8 cellular contexts compared by ENCODE assay signal in the genomic region with DNA sequence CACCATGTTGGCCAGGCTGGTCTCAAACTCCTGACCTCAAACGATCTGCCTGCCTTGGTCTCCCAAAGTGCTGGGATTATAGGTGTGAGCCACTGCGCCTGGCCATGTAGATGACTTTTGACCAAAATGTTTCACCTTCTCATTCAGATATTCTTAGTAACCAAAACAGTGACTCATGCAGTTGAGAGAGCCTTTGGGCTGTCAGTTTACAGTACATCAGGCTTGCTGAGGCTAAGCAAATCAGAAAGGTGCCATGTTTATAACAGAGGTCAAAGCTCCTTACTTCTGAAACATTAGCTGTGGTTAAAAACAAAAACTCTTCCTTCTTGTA. TPM values are rescaled to one million over a fixed set of nuclear protein-coding genes. Genes with fewer than 3 reads are reported as not detected.
DNase-seq lines count a peak whose midpoint lies in the region; ATAC-seq, FAIRE-seq and TF ChIP-seq lines count a peak whose summit lies in the region.

No MANE protein-coding gene starts in this region.

- H3K36me3 Mint-ChIP-seq in CD14-positive monocyte, result peaks cover 47 to 66% of the 10 kb centered on the region in 2 donors
- peaks cover 20 to 62% of the 10 kb centered on the region in 2 donors for H3K36me3 Mint-ChIP-seq in activated naive CD4-positive, alpha-beta T cell treated with anti-CD3 and anti-CD28 coated beads, Interleukin-2, amount 50 U/mL, for 72 hours
- H3K36me3 Mint-ChIP-seq in natural killer cell treated with Interleukin-12 subunit alpha and Interleukin-12 subunit beta and Interleukin-15 and Interleukin-18, amount 100 ng/mL, for 72 hours, result peaks cover 18% of the 10 kb centered on the region
- H3K36me3 Mint-ChIP-seq in stimulated activated memory B cell treated with anti-CD40 and anti-IgM and Interleukin-4, amounts not matched to agents 10 μg/mL and 1 μg/mL and 100 μg/mL, for 72 hours, result peaks cover 46% of the 10 kb centered on the region

- ATAC-seq in HG03442 (IDR thresholded peaks at IDR 0.05; ENCODE audit: unreplicated experiment), result peak; percentile 77
- peak; percentile 63 to 72 for ATAC-seq in activated naive CD4-positive, alpha-beta T cell treated with anti-CD3 and anti-CD28 coated beads, Interleukin-2, amount 50 U/mL, for 72 hours
- ATAC-seq in natural killer cell treated with Interleukin-12 subunit alpha and Interleukin-12 subunit beta and Interleukin-15 and Interleukin-18, amount 100 ng/mL, for 72 hours, result peak; percentile 86 to 87
- no peak for ATAC-seq in stimulated activated memory B cell treated with anti-CD40 and anti-IgM and Interleukin-4, amounts not matched to agents 10 μg/mL and 1 μg/mL and 100 μg/mL, for 72 hours

- peaks cover 69% of the 10 kb centered on the region for H3K4me1 Mint-ChIP-seq in CD14-positive monocyte
- H3K4me1 Mint-ChIP-seq in natural killer cell treated with Interleukin-12 subunit alpha and Interleukin-12 subunit beta and Interleukin-15 and Interleukin-18, amount 100 ng/mL, for 72 hours (ENCODE audit: low read depth in 2 of 2), result peaks cover 61 to 84% of the 10 kb centered on the region in 2 donors
- H3K4me1 Mint-ChIP-seq in stimulated activated memory B cell treated with anti-CD40 and anti-IgM and Interleukin-4, amounts not matched to agents 10 μg/mL and 1 μg/mL and 100 μg/mL, for 72 hours, result peaks cover 24% of the 10 kb centered on the region

- no peak for TF ChIP-seq CTCF in CD14-positive monocyte (IDR thresholded peaks at IDR 0.05)

- H3K4me3 Mint-ChIP-seq in CD14-positive monocyte, result no peak overlapping the region
- H3K4me3 Mint-ChIP-seq in natural killer cell treated with Interleukin-12 subunit alpha and Interleukin-12 subunit beta and Interleukin-15 and Interleukin-18, amount 100 ng/mL, for 72 hours, result peak overlapping the region; percentile 59
- H3K4me3 Mint-ChIP-seq in stimulated activated memory B cell treated with anti-CD40 and anti-IgM and Interleukin-4, amounts not matched to agents 10 μg/mL and 1 μg/mL and 100 μg/mL, for 72 hours, result no peak overlapping the region

- H3K27me3 Mint-ChIP-seq in CD14-positive monocyte (ENCODE audit: low read depth in 3 of 3), result peaks cover 0 to 2% (median 0%) of the 10 kb centered on the region in 3 donors
- H3K27me3 Mint-ChIP-seq in natural killer cell treated with Interleukin-12 subunit alpha and Interleukin-12 subunit beta and Interleukin-15 and Interleukin-18, amount 100 ng/mL, for 72 hours, result no peaks in the 10 kb centered on the region
- H3K27me3 Mint-ChIP-seq in stimulated activated memory B cell treated with anti-CD40 and anti-IgM and Interleukin-4, amounts not matched to agents 10 μg/mL and 1 μg/mL and 100 μg/mL, for 72 hours, result no peaks in the 10 kb centered on the region

- H3K27ac Mint-ChIP-seq in CD14-positive monocyte, result peak overlapping the region; percentile 69 to 87 (median 84)
- peak overlapping the region; percentile 79 to 80 for H3K27ac Mint-ChIP-seq in activated naive CD4-positive, alpha-beta T cell treated with anti-CD3 and anti-CD28 coated beads, Interleukin-2, amount 50 U/mL, for 72 hours
- H3K27ac Mint-ChIP-seq in natural killer cell treated with Interleukin-12 subunit alpha and Interleukin-12 subunit beta and Interleukin-15 and Interleukin-18, amount 100 ng/mL, for 72 hours, result peak overlapping the region; percentile 78 to 90
- H3K27ac Mint-ChIP-seq in stimulated activated memory B cell treated with anti-CD40 and anti-IgM and Interleukin-4, amounts not matched to agents 10 μg/mL and 1 μg/mL and 100 μg/mL, for 72 hours, result no peak overlapping the region

- no peaks in the 10 kb centered on the region for H3K9me3 Mint-ChIP-seq in CD14-positive monocyte
- no peaks in the 10 kb centered on the region for H3K9me3 Mint-ChIP-seq in activated naive CD4-positive, alpha-beta T cell treated with anti-CD3 and anti-CD28 coated beads, Interleukin-2, amount 50 U/mL, for 72 hours
- no peaks in the 10 kb centered on the region for H3K9me3 Mint-ChIP-seq in natural killer cell treated with Interleukin-12 subunit alpha and Interleukin-12 subunit beta and Interleukin-15 and Interleukin-18, amount 100 ng/mL, for 72 hours
- no peaks in the 10 kb centered on the region for H3K9me3 Mint-ChIP-seq in stimulated activated memory B cell treated with anti-CD40 and anti-IgM and Interleukin-4, amounts not matched to agents 10 μg/mL and 1 μg/mL and 100 μg/mL, for 72 hours

- FAIRE-seq in GM19239 (lab: Jason Lieb, UNC), result peak; percentile 82

- intact Hi-C loops in CD14-positive monocyte (cut with micrococcal nuclease), result no loop called here

- no peak for DNase-seq in CD14-positive monocyte (ENCODE audit: low spot score)
- DNase-seq in GM19239 (ENCODE audit: insufficient read length, low spot score), result peak; percentile 16
- DNase-seq in activated naive CD4-positive, alpha-beta T cell treated with anti-CD3 and anti-CD28 coated beads, Interleukin-2, amount 50 U/mL, for 72 hours (ENCODE audit: low spot score in 2 of 2), result peak; percentile 25 to 62
- DNase-seq in natural killer cell treated with Interleukin-12 subunit alpha and Interleukin-12 subunit beta and Interleukin-15 and Interleukin-18, amount 100 ng/mL, for 72 hours (ENCODE audit: low spot score), result peak; percentile 71
- no peak for DNase-seq in NCI-H146 (lab: John Stamatoyannopoulos, UW)
- DNase-seq in NCI-H146 treated with DMSO at 0.1 percent for 48 hours (lab: John Stamatoyannopoulos, UW; ENCODE audit: unreplicated experiment), result no peak

RNA-seq across cellular contexts. Expression of a gene that starts 21.0 kb away (rescaled TPM):
- 100 to 1,000 TPM in 1 of 2 donors, 10 to 100 TPM in 1; 94.7 to 106 TPM for polyA plus RNA-seq in CD14-positive monocyte
- 10 to 100 TPM; 31.5 to 39.5 TPM for total RNA-seq in activated naive CD4-positive, alpha-beta T cell treated with anti-CD3 and anti-CD28 coated beads, Interleukin-2, amount 50 U/mL, for 72 hours
- 10 to 100 TPM; 36.3 to 53.5 TPM for total RNA-seq in natural killer cell treated with Interleukin-12 subunit alpha and Interleukin-12 subunit beta and Interleukin-15 and Interleukin-18, amount 100 ng/mL, for 72 hours

RNA-seq across cellular contexts. Expression of a gene that starts 47.7 kb away (rescaled TPM):
- 1 to 10 TPM; 8.4 to 9.6 TPM for polyA plus RNA-seq in CD14-positive monocyte
- 10 to 100 TPM; 16.4 to 31.0 TPM for total RNA-seq in activated naive CD4-positive, alpha-beta T cell treated with anti-CD3 and anti-CD28 coated beads, Interleukin-2, amount 50 U/mL, for 72 hours
- 10 to 100 TPM; 36.2 to 64.3 TPM for total RNA-seq in natural killer cell treated with Interleukin-12 subunit alpha and Interleukin-12 subunit beta and Interleukin-15 and Interleukin-18, amount 100 ng/mL, for 72 hours

RNA-seq across cellular contexts. Expression of a gene that starts 57.0 kb away (rescaled TPM):
- polyA plus RNA-seq in CD14-positive monocyte, result 1 to 10 TPM; 2.7 to 4.0 TPM
- 10 to 100 TPM; 74.3 to 86.3 TPM for total RNA-seq in activated naive CD4-positive, alpha-beta T cell treated with anti-CD3 and anti-CD28 coated beads, Interleukin-2, amount 50 U/mL, for 72 hours
- total RNA-seq in natural killer cell treated with Interleukin-12 subunit alpha and Interleukin-12 subunit beta and Interleukin-15 and Interleukin-18, amount 100 ng/mL, for 72 hours, result 100 to 1,000 TPM in 1 of 2 donors, 10 to 100 TPM in 1; 87.7 to 103 TPM

Comparison
In these comparisons a context has a peak if more than half of its experiments do, and no peak if none do; other contexts are left out.
1. DNase-seq: peak in GM19239 (single experiment), activated naive CD4-positive, alpha-beta T cell treated with anti-CD3 and anti-CD28 coated beads, Interleukin-2, amount 50 U/mL, for 72 hours (2 of 2) and natural killer cell treated with Interleukin-12 subunit alpha and Interleukin-12 subunit beta and Interleukin-15 and Interleukin-18, amount 100 ng/mL, for 72 hours (single experiment); none in CD14-positive monocyte (single experiment), NCI-H146 (single experiment) and NCI-H146 treated with DMSO at 0.1 percent for 48 hours (single experiment).